17 cellular contexts compared by ENCODE assay signal in genomic region chr3:47622648-47623047, GRCh38. TPM values are rescaled to one million over a fixed set of nuclear protein-coding genes. Genes with fewer than 3 reads are reported as not detected.
DNase-seq lines count a peak whose midpoint lies in the region; ATAC-seq lines count a peak whose summit lies in the region.
"Had no signal": no experiment of that assay in that cellular context is flagged by ENCODE, and none has a peak within 500 bp of the region (broad histone marks: within the 10 kb centered on the region; RNA-seq: fewer than 3 reads in every experiment).

No MANE protein-coding gene starts in this region.

- H3K27ac ChIP-seq in mesodermal cell (ENCODE audit: low read depth, low read length, severe bottlenecking) = peak overlapping the region; percentile 31

- peaks cover 22% of the 10 kb centered on the region for H3K36me3 Mint-ChIP-seq in activated naive CD8-positive, alpha-beta T cell treated with anti-CD3 and anti-CD28 coated beads, Interleukin-2, amount 10 ng/mL, durations not matched to agents 7 days and 5 days
- peaks cover 22% of the 10 kb centered on the region for H3K36me3 Mint-ChIP-seq in activated naive CD8-positive, alpha-beta T cell treated with anti-CD3 and anti-CD28 coated beads for 36 hours
- peaks cover 41% of the 10 kb centered on the region for H3K36me3 Mint-ChIP-seq in activated CD8-positive, alpha-beta T cell treated with anti-CD3 and anti-CD28 coated beads, Interleukin-2, amount 10 ng/mL, durations not matched to agents 7 days and 5 days (ENCODE audit: low read depth)

- H3K4me1 ChIP-seq in mesodermal cell (ENCODE audit: control insufficient read depth, insufficient read depth, low read length, poor library complexity, severe bottlenecking) = no peaks in the 10 kb centered on the region
- H3K4me1 ChIP-seq: HAP-1 had no signal

- DNase-seq in activated naive CD8-positive, alpha-beta T cell treated with anti-CD3 and anti-CD28 coated beads, Interleukin-2, amount 10 ng/mL, durations not matched to agents 7 days and 5 days = no peak
- DNase-seq in activated naive CD8-positive, alpha-beta T cell treated with anti-CD3 and anti-CD28 coated beads for 36 hours = no peak
- no peak for DNase-seq in activated CD8-positive, alpha-beta T cell treated with anti-CD3 and anti-CD28 coated beads, Interleukin-2, amount 10 ng/mL, durations not matched to agents 7 days and 5 days
- no peak for DNase-seq in NCI-H69 (lab: John Stamatoyannopoulos, UW)
- DNase-seq: ACHN, AML-193, DMS53, IMR-90, Kasumi-1, NCI-H1105, NCI-H1694, NCI-H524 had no signal

- CTCF ChIA-PET in activated CD8-positive, alpha-beta T cell treated with anti-CD3 and anti-CD28 coated beads, Interleukin-2, amount 10 ng/mL, durations not matched to agents 7 days and 5 days (lab: Charles Lee) = no interaction called here

- H3K4me3 Mint-ChIP-seq in activated naive CD8-positive, alpha-beta T cell treated with anti-CD3 and anti-CD28 coated beads, Interleukin-2, amount 10 ng/mL, durations not matched to agents 7 days and 5 days = no peak overlapping the region
- no peak overlapping the region for H3K4me3 Mint-ChIP-seq in activated naive CD8-positive, alpha-beta T cell treated with anti-CD3 and anti-CD28 coated beads for 36 hours
- no peak overlapping the region for H3K4me3 Mint-ChIP-seq in activated CD8-positive, alpha-beta T cell treated with anti-CD3 and anti-CD28 coated beads, Interleukin-2, amount 10 ng/mL, durations not matched to agents 7 days and 5 days

- H3K4me1 Mint-ChIP-seq in activated naive CD8-positive, alpha-beta T cell treated with anti-CD3 and anti-CD28 coated beads, Interleukin-2, amount 10 ng/mL, durations not matched to agents 7 days and 5 days = peaks cover 4% of the 10 kb centered on the region
- peaks cover 3% of the 10 kb centered on the region for H3K4me1 Mint-ChIP-seq in activated naive CD8-positive, alpha-beta T cell treated with anti-CD3 and anti-CD28 coated beads for 36 hours
- H3K4me1 Mint-ChIP-seq in activated CD8-positive, alpha-beta T cell treated with anti-CD3 and anti-CD28 coated beads, Interleukin-2, amount 10 ng/mL, durations not matched to agents 7 days and 5 days (ENCODE audit: low read depth) = peaks cover 7% of the 10 kb centered on the region

- peaks cover 97% of the 10 kb centered on the region for H3K36me3 ChIP-seq in mesodermal cell (ENCODE audit: control insufficient read depth, insufficient read depth, low read length)

- ATAC-seq in activated naive CD8-positive, alpha-beta T cell treated with anti-CD3 and anti-CD28 coated beads, Interleukin-2, amount 10 ng/mL, durations not matched to agents 7 days and 5 days (ENCODE audit: low read depth) = no peak
- ATAC-seq in activated CD8-positive, alpha-beta T cell treated with anti-CD3 and anti-CD28 coated beads, Interleukin-2, amount 10 ng/mL, durations not matched to agents 7 days and 5 days = no peak
- ATAC-seq in GM19467 (IDR thresholded peaks at IDR 0.05; ENCODE audit: unreplicated experiment) (no peak), GM21423 (IDR thresholded peaks at IDR 0.05; ENCODE audit: unreplicated experiment) (no peak)
- ATAC-seq: Panc1 had no signal

- H3K27ac Mint-ChIP-seq in activated naive CD8-positive, alpha-beta T cell treated with anti-CD3 and anti-CD28 coated beads, Interleukin-2, amount 10 ng/mL, durations not matched to agents 7 days and 5 days = peak overlapping the region; percentile 27
- no peak overlapping the region for H3K27ac Mint-ChIP-seq in activated naive CD8-positive, alpha-beta T cell treated with anti-CD3 and anti-CD28 coated beads for 36 hours
- peak overlapping the region; percentile 58 for H3K27ac Mint-ChIP-seq in activated CD8-positive, alpha-beta T cell treated with anti-CD3 and anti-CD28 coated beads, Interleukin-2, amount 10 ng/mL, durations not matched to agents 7 days and 5 days

- H3K9me3 ChIP-seq in mesodermal cell (ENCODE audit: control insufficient read depth, low read length) = no peaks in the 10 kb centered on the region
- H3K9me3 ChIP-seq: HAP-1 had no signal

- WGBS in mesodermal cell (ENCODE audit: insufficient coverage in 2 of 2), 2 experiments = 83% methylated on average over 1 of the region's 2 CpGs; no CpG with 5 or more reads in 1 of the 2 experiments

- no peaks in the 10 kb centered on the region for H3K9me3 Mint-ChIP-seq in activated naive CD8-positive, alpha-beta T cell treated with anti-CD3 and anti-CD28 coated beads, Interleukin-2, amount 10 ng/mL, durations not matched to agents 7 days and 5 days
- H3K9me3 Mint-ChIP-seq in activated naive CD8-positive, alpha-beta T cell treated with anti-CD3 and anti-CD28 coated beads for 36 hours = no peaks in the 10 kb centered on the region
- H3K9me3 Mint-ChIP-seq in activated CD8-positive, alpha-beta T cell treated with anti-CD3 and anti-CD28 coated beads, Interleukin-2, amount 10 ng/mL, durations not matched to agents 7 days and 5 days (ENCODE audit: insufficient read depth) = no peaks in the 10 kb centered on the region

- H3K4me3 ChIP-seq in mesodermal cell (ENCODE audit: extremely low read depth, insufficient read depth, low read length, poor library complexity, severe bottlenecking) = no peak overlapping the region
- H3K4me3 ChIP-seq: HAP-1 had no signal

- POLR2A ChIA-PET in activated naive CD8-positive, alpha-beta T cell treated with anti-CD3 and anti-CD28 coated beads, Interleukin-2, amount 10 ng/mL, durations not matched to agents 7 days and 5 days (lab: Charles Lee) = interaction anchor here (0.7 kb wide), 1 partner anchor 37 kb away, joined by 5 read pairs; no protein-coding TSS in a partner anchor
- POLR2A ChIA-PET in activated CD8-positive, alpha-beta T cell treated with anti-CD3 and anti-CD28 coated beads, Interleukin-2, amount 10 ng/mL, durations not matched to agents 7 days and 5 days (lab: Charles Lee) = interaction anchor here (0.5 kb wide), 1 partner anchor 12 kb away, joined by 3 read pairs; no protein-coding TSS in a partner anchor

- H3K27me3 Mint-ChIP-seq in activated naive CD8-positive, alpha-beta T cell treated with anti-CD3 and anti-CD28 coated beads, Interleukin-2, amount 10 ng/mL, durations not matched to agents 7 days and 5 days = no peaks in the 10 kb centered on the region
- no peaks in the 10 kb centered on the region for H3K27me3 Mint-ChIP-seq in activated naive CD8-positive, alpha-beta T cell treated with anti-CD3 and anti-CD28 coated beads for 36 hours
- no peaks in the 10 kb centered on the region for H3K27me3 Mint-ChIP-seq in activated CD8-positive, alpha-beta T cell treated with anti-CD3 and anti-CD28 coated beads, Interleukin-2, amount 10 ng/mL, durations not matched to agents 7 days and 5 days (ENCODE audit: low read depth)

RNA-seq across cellular contexts. Expression of gene CSPG5, which starts 44.0 kb away (rescaled TPM):
- total RNA-seq in activated naive CD8-positive, alpha-beta T cell treated with anti-CD3 and anti-CD28 coated beads, Interleukin-2, amount 10 ng/mL, durations not matched to agents 7 days and 5 days = under 1 TPM; 0.25 to 0.43 TPM
- under 1 TPM; 0.54 to 0.56 TPM for total RNA-seq in activated naive CD8-positive, alpha-beta T cell treated with anti-CD3 and anti-CD28 coated beads for 36 hours
- under 1 TPM; 0.37 to 0.42 TPM for total RNA-seq in activated CD8-positive, alpha-beta T cell treated with anti-CD3 and anti-CD28 coated beads, Interleukin-2, amount 10 ng/mL, durations not matched to agents 7 days and 5 days
- 0.59 TPM for polyA plus RNA-seq in mesodermal cell (2013, experiment 1 of 2)
- 0.51 TPM for polyA plus RNA-seq in mesodermal cell (2013, experiment 2 of 2)
